In the genomic region with DNA sequence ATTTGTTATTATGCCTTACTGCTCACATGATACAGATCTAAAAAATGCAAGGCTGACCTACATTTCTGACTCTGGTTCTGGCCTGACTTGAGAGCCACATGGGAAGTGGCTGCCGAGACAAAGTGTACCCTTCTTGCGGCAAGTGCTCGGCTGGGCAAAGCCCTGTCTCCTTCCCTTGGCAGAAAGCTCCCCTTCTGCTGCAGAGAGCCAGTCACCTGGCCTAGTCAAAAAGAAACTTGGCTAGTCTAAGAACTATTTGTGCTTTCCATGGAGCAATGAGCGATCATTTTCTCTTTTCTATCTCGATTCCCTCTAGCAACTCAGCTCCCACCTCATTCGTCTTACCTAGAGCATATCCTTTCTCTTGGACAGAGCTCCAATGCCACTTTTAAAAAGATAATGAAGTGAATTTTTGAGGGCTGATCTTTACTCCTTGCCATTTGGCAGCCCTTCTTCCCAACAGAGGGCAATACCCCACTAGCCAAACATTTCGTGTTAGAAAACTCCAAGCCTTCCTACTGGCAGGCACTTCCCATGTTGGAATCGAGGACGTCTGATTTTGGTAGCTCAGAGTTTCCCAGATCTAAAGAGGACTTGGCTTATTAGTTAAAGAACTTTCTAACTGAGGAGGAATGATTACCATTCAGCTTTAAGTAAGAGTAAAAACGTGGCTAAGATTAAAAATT, we compare ENCODE assay signal across 14 cellular contexts.
A peak's percentile ranks its signal among the peaks of the same experiment; 100 is the strongest.
DNase-seq lines count a peak whose midpoint lies in the region; ATAC-seq and TF ChIP-seq lines count a peak whose summit lies in the region.
"Had no signal": no experiment of that assay in that cellular context is flagged by ENCODE, and none has a peak within 500 bp of the region (broad histone marks: within the 10 kb centered on the region; RNA-seq: fewer than 3 reads in every experiment).

No MANE protein-coding gene starts in this region.

- peak overlapping the region; percentile 80; the same call in 1 of the 2 replicates for H2AFZ ChIP-seq in Loucy (ENCODE audit: low read length)

- no peak for TF ChIP-seq CTCF in Loucy (conservative IDR thresholded peaks at IDR 0.05; ENCODE audit: low read length)
- TF ChIP-seq CTCF in activated CD8-positive, alpha-beta T cell treated with anti-CD3 and anti-CD28 coated beads for 36 hours (IDR thresholded peaks at IDR 0.05) = no peak

- no peak for ATAC-seq in activated CD8-positive, alpha-beta T cell treated with anti-CD3 and anti-CD28 coated beads for 36 hours

- H3K27me3 Mint-ChIP-seq in activated CD8-positive, alpha-beta T cell treated with anti-CD3 and anti-CD28 coated beads for 36 hours = peaks cover 7% of the 10 kb centered on the region

- intact Hi-C loops in activated CD8-positive, alpha-beta T cell treated with anti-CD3 and anti-CD28 coated beads for 36 hours (cut with micrococcal nuclease) = no loop called here

- H3K4me2 ChIP-seq in Loucy (ENCODE audit: low read depth, low read length, poor library complexity, severe bottlenecking) = peak overlapping the region; percentile 35

- DNase-seq in cerebellar cortex (ENCODE audit: low spot score) = peak; percentile 82
- DNase-seq in substantia nigra (lab: John Stamatoyannopoulos, UW) = peak in 29 of 49 donors; percentile 14 to 76 (median 51)
- no peak for DNase-seq in activated gamma-delta T cell (lab: John Stamatoyannopoulos, UW)
- DNase-seq in DMS 273 treated with DMSO at 0.1 percent for 48 hours (lab: John Stamatoyannopoulos, UW) = no peak
- no peak for DNase-seq in activated CD8-positive, alpha-beta T cell treated with anti-CD3 and anti-CD28 coated beads for 36 hours
- no peak for DNase-seq in stimulated activated naive CD4-positive, alpha-beta T cell treated with Interleukin-2 at 50 U/mL for 16 hours (lab: John Stamatoyannopoulos, UW)
- DNase-seq: activated CD4-positive, alpha-beta T cell treated with anti-CD3 and anti-CD28 coated beads, Interleukin-2, amount 50 U/mL, for 1 hour; NCI-H187 treated with DMSO at 0.1 percent for 48 hours; SHP77 had no signal

- H3K27me3 ChIP-seq in Loucy (ENCODE audit: insufficient read depth, low read length, poor library complexity, severe bottlenecking) (no peaks in the 10 kb centered on the region), layer of hippocampus (ENCODE audit: control insufficient read depth, insufficient read depth, low read length) (no peaks in the 10 kb centered on the region)

- H3K4me1 ChIP-seq in Loucy (ENCODE audit: insufficient read depth, low read length, poor library complexity, severe bottlenecking) = peaks cover 33% of the 10 kb centered on the region

- peaks cover 9% of the 10 kb centered on the region for H3K4me1 Mint-ChIP-seq in activated CD8-positive, alpha-beta T cell treated with anti-CD3 and anti-CD28 coated beads for 36 hours (ENCODE audit: low read depth)

- no peaks in the 10 kb centered on the region for H4K20me1 ChIP-seq in Loucy (ENCODE audit: insufficient read depth, low read length, poor library complexity, severe bottlenecking)

- H3F3A ChIP-seq in Loucy (ENCODE audit: low read depth) = no peaks in the 10 kb centered on the region

- H3K27ac Mint-ChIP-seq in activated CD8-positive, alpha-beta T cell treated with anti-CD3 and anti-CD28 coated beads for 36 hours = no peak overlapping the region
- H3K27ac Mint-ChIP-seq: IgD-negative memory B cell; T-helper 2 cell treated with Interferon-gamma antibody and Interleukin-4, amounts not matched to agents 5 μg/mL and 100 μg/mL, for 36 hours had no signal

- POLR2A ChIA-PET in activated CD8-positive, alpha-beta T cell treated with anti-CD3 and anti-CD28 coated beads for 36 hours (lab: Charles Lee) = no interaction called here

- CTCF ChIA-PET in activated CD8-positive, alpha-beta T cell treated with anti-CD3 and anti-CD28 coated beads for 36 hours (lab: Charles Lee) = interaction anchor here (0.6 to 0.7 kb wide), 2 partner anchors 96 to 153 kb away, joined by 3 to 4 read pairs; no protein-coding TSS in a partner anchor

- H3K9me2 ChIP-seq in Loucy (replicated peaks; ENCODE audit: low read depth, low read length) = no peaks in the 10 kb centered on the region

- H3K9me3 ChIP-seq in Loucy (ENCODE audit: insufficient read depth, low read depth, low read length) = no peaks in the 10 kb centered on the region

- no peak overlapping the region for H3K9ac ChIP-seq in Loucy (ENCODE audit: low read depth, low read length, poor library complexity, severe bottlenecking)

- peak overlapping the region; percentile 53 for H3K27ac ChIP-seq in layer of hippocampus (ENCODE audit: low read depth, low read length)
- H3K27ac ChIP-seq in substantia nigra (ENCODE audit: low read depth, low read length, poor library complexity, severe bottlenecking) = peak overlapping the region; percentile 40
- H3K27ac ChIP-seq: C4-2B had no signal

- no peak overlapping the region for H3K4me3 Mint-ChIP-seq in activated CD8-positive, alpha-beta T cell treated with anti-CD3 and anti-CD28 coated beads for 36 hours
- H3K4me3 Mint-ChIP-seq: IgD-negative memory B cell; T-helper 2 cell treated with Interferon-gamma antibody and Interleukin-4, amounts not matched to agents 5 μg/mL and 100 μg/mL, for 36 hours had no signal

- no peaks in the 10 kb centered on the region for H3K36me3 Mint-ChIP-seq in activated CD8-positive, alpha-beta T cell treated with anti-CD3 and anti-CD28 coated beads for 36 hours (ENCODE audit: low read depth)
- H3K36me3 Mint-ChIP-seq: IgD-negative memory B cell had no signal

- no peak overlapping the region for H3K4me3 ChIP-seq in Loucy (ENCODE audit: low read length, poor library complexity, severe bottlenecking)

- H3K9me3 Mint-ChIP-seq in activated CD8-positive, alpha-beta T cell treated with anti-CD3 and anti-CD28 coated beads for 36 hours = no peaks in the 10 kb centered on the region
- H3K9me3 Mint-ChIP-seq: IgD-negative memory B cell; T-helper 2 cell treated with Interferon-gamma antibody and Interleukin-4, amounts not matched to agents 5 μg/mL and 100 μg/mL, for 36 hours had no signal

- H3K79me2 ChIP-seq in Loucy (ENCODE audit: insufficient read depth, low read length) = no peaks in the 10 kb centered on the region

- H3K36me3 ChIP-seq in Loucy (ENCODE audit: insufficient read depth, low read length) = no peaks in the 10 kb centered on the region

Comparison
In these comparisons a context has a peak if more than half of its experiments do, and no peak if none do; other contexts are left out.
1. DNase-seq: peak in cerebellar cortex (single experiment) and substantia nigra (29 of 49); none in activated gamma-delta T cell (single experiment), DMS 273 treated with DMSO at 0.1 percent for 48 hours (single experiment), activated CD8-positive, alpha-beta T cell treated with anti-CD3 and anti-CD28 coated beads for 36 hours (single experiment) and stimulated activated naive CD4-positive, alpha-beta T cell treated with Interleukin-2 at 50 U/mL for 16 hours (single experiment).